In genomic region chr1:181089777-181090505, GRCh38 we compare ENCODE assay signal across 8 cellular contexts. TPM values are rescaled to one million over a fixed set of nuclear protein-coding genes. Genes with fewer than 3 reads are reported as not detected.
DNase-seq lines count a peak whose midpoint lies in the region; ATAC-seq and TF ChIP-seq lines count a peak whose summit lies in the region.

No MANE protein-coding gene starts in this region.

- peak overlapping the region; percentile 20 for H2BK15ac ChIP-seq in neuronal stem cell (ENCODE audit: low read length)

- H3K36me3 ChIP-seq in OCI-LY3 (replicated peaks; ENCODE audit: low read depth, low read length) (peaks cover 56% of the 10 kb centered on the region), neuronal stem cell (replicated peaks in 1 of 2; ENCODE audit: control insufficient read depth in 2 of 2, insufficient read depth in 2 of 2, low read length in 2 of 2) (peaks cover 0 to 16% of the 10 kb centered on the region in 2 donors)

- H3K79me1 ChIP-seq in neuronal stem cell (ENCODE audit: low read depth, low read length): peaks cover 10% of the 10 kb centered on the region

- DNase-seq in AG08395 (ENCODE audit: low spot score) (peak; percentile 41), fibroblast of villous mesenchyme (ENCODE audit: low read depth) (peak; percentile 78), neuronal stem cell (ENCODE audit: low spot score) (no peak)
- peak; percentile 34 to 69 for DNase-seq in activated T-helper 1 cell treated with anti-CD3 and anti-CD28 coated beads, Interleukin-2, amount 50 U/mL, for 16 hours (ENCODE audit: low read depth in 1 of 2, low spot score in 1 of 2)

- H3K23ac ChIP-seq in neuronal stem cell (ENCODE audit: low read depth, low read length, poor library complexity): peak overlapping the region; percentile 81

- H3K27ac ChIP-seq in OCI-LY3 (ENCODE audit: low read length): peak overlapping the region; percentile 98
- H3K27ac ChIP-seq in neuronal stem cell (replicated peaks; ENCODE audit: low read length): no peak overlapping the region
- H3K27ac ChIP-seq in temporal lobe (ENCODE audit: low read depth, low read length): peak overlapping the region; percentile 27

- H3K9me3 ChIP-seq in OCI-LY3 (ENCODE audit: insufficient read depth, low read length): no peaks in the 10 kb centered on the region
- H3K9me3 ChIP-seq in neuronal stem cell (replicated peaks in 1 of 2; ENCODE audit: control insufficient read depth in 2 of 2, insufficient read depth in 1 of 2, low read depth in 1 of 2, low read length in 2 of 2): no peaks in the 10 kb centered on the region

- H2BK5ac ChIP-seq in neuronal stem cell (ENCODE audit: low read length): no peak overlapping the region

- H3K18ac ChIP-seq in neuronal stem cell (ENCODE audit: low read length): peak overlapping the region; percentile 90

- H3K4ac ChIP-seq in neuronal stem cell (ENCODE audit: low read length): no peak overlapping the region

- H2AFZ ChIP-seq in OCI-LY3 (ENCODE audit: low read depth, low read length) (no peak overlapping the region), neuronal stem cell (ENCODE audit: low read length) (peak overlapping the region; percentile 91)

- peak overlapping the region; percentile 86 for H3K4me3 ChIP-seq in OCI-LY3 (ENCODE audit: low read length)
- H3K4me3 ChIP-seq in fibroblast of villous mesenchyme (ENCODE audit: low read depth, low read length): peak overlapping the region; percentile 75
- H3K4me3 ChIP-seq in neuronal stem cell (ENCODE audit: low read length in 2 of 2): peak overlapping the region; percentile 67 to 87

- WGBS in neuronal stem cell (ENCODE audit: extremely low coverage in 2 of 2, insufficient read length in 2 of 2, insufficient replicate concordance in 1 of 2), 2 donors: no CpG with 5 or more reads among the region's 39 CpGs

- H3K14ac ChIP-seq in neuronal stem cell (ENCODE audit: low read length): peak overlapping the region; percentile 94

- H4K20me1 ChIP-seq in OCI-LY3 (ENCODE audit: insufficient read depth, low read length): peaks cover 51% of the 10 kb centered on the region

- TF ChIP-seq CTCF in OCI-LY3 (IDR thresholded peaks at IDR 0.05; ENCODE audit: low read depth, low read length) (no peak), fibroblast of villous mesenchyme (IDR thresholded peaks at IDR 0.05; ENCODE audit: insufficient read depth, low read depth, low read length) (no peak)

- H3K4me2 ChIP-seq in OCI-LY3 (ENCODE audit: low read length) (peak overlapping the region; percentile 70), neuronal stem cell (ENCODE audit: insufficient read depth, low read length, poor library complexity, severe bottlenecking) (peak overlapping the region; percentile 77)

- ATAC-seq in GM19035 (IDR thresholded peaks at IDR 0.05; ENCODE audit: unreplicated experiment): peak; percentile 33
- peak; percentile 38 for ATAC-seq in HG03378 (IDR thresholded peaks at IDR 0.05; ENCODE audit: unreplicated experiment)

- no peak overlapping the region for H4K91ac ChIP-seq in neuronal stem cell (ENCODE audit: low read depth, low read length, poor library complexity)

- no peak overlapping the region for H4K8ac ChIP-seq in neuronal stem cell (ENCODE audit: low read depth, low read length)

- peaks cover 81% of the 10 kb centered on the region for H3K79me2 ChIP-seq in OCI-LY3 (ENCODE audit: low read length)

- H3K27me3 ChIP-seq in OCI-LY3 (ENCODE audit: low read depth, low read length) (peaks cover 8% of the 10 kb centered on the region), neuronal stem cell (ENCODE audit: control insufficient read depth in 3 of 3, insufficient read depth in 3 of 3, low read depth in 1 of 3, low read length in 3 of 3) (peaks cover 0 to 15% (median 2%) of the 10 kb centered on the region in 3 experiments)

- no peak overlapping the region for H2BK120ac ChIP-seq in neuronal stem cell (ENCODE audit: low read depth, low read length)

- no peak overlapping the region for H2BK12ac ChIP-seq in neuronal stem cell (ENCODE audit: low read length)

- H3K9ac ChIP-seq in OCI-LY3 (ENCODE audit: low read length) (peak overlapping the region; percentile 100), neuronal stem cell (ENCODE audit: low read depth, low read length, poor library complexity) (peak overlapping the region; percentile 91)

- peak overlapping the region; percentile 82 for H2AK5ac ChIP-seq in neuronal stem cell (ENCODE audit: low read depth, low read length)

- H3K4me1 ChIP-seq in OCI-LY3 (ENCODE audit: low read length) (peaks cover 55% of the 10 kb centered on the region), neuronal stem cell (ENCODE audit: control insufficient read depth in 2 of 2, insufficient read depth in 1 of 2, low read depth in 1 of 2, low read length in 2 of 2) (peaks cover 0 to 14% of the 10 kb centered on the region in 2 donors)

RNA-seq across cellular contexts. Expression of gene IER5, which starts 1.4 kb away (rescaled TPM):
- total RNA-seq in fibroblast of villous mesenchyme (31.2 and 45.3 TPM in 2 replicates), temporal lobe (17.2 TPM)
- 11.5 TPM for polyA plus RNA-seq in neuronal stem cell (2013, experiment 1 of 2)
- 11.4 TPM for polyA plus RNA-seq in neuronal stem cell (2013, experiment 2 of 2)

RNA-seq across cellular contexts. Expression of gene MR1, which starts 56.2 kb away (rescaled TPM):
- total RNA-seq in fibroblast of villous mesenchyme: 17.1 and 35.8 TPM in 2 replicates
- polyA plus RNA-seq in neuronal stem cell (2013, experiment 1 of 2): 0.10 TPM
- 0.06 TPM for polyA plus RNA-seq in neuronal stem cell (2013, experiment 2 of 2)
- 0.49 TPM for total RNA-seq in temporal lobe

Comparison
In these comparisons a context has a peak if more than half of its experiments do, and no peak if none do; other contexts are left out.
1. RNA of gene MR1, which starts 56.2 kb away (total RNA-seq): 17.1 to 35.8 TPM in fibroblast of villous mesenchyme; 0.49 TPM in temporal lobe (single experiment); every median in the first group is over 10 times any median in the second.
2. Peak in every context shown above with its lines, with median percentiles within 50 percentile points of each other: H3K4me3 ChIP-seq.